22 cellular contexts compared by ENCODE assay signal in the genomic region with DNA sequence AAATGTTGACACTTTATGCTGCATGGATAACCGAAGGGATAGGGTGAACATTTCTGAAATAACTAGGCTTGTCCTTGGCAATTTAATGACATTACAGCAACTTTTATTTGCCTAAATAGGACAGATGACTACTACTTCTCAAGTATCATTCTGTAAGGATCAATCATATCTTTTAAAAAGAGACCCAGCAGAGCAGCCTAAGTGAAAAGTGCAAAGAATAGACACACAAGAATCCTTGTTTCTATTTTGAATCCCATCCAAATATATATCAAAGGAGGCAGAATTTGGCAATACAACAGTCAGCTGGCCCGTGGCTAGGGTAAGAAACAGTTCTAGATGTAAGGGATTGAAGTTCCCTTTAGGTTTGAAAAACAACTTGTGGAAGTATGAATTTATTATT.
"Had no signal": no experiment of that assay in that cellular context is flagged by ENCODE, and none has a peak within 500 bp of the region (broad histone marks: within the 10 kb centered on the region; RNA-seq: fewer than 3 reads in every experiment).

No MANE protein-coding gene starts in this region.

- FAIRE-seq: HepG2, RCC 7860 had no signal

- H3K4me3 ChIP-seq: MG63, SJSA1 had no signal

- DNase-seq: KG1, MG63, NCI-H1092, NCI-H1105 treated with DMSO at 0.1 percent for 48 hours, NCI-H1417 treated with DMSO at 0.1 percent for 48 hours, NCI-H146, NCI-H187, NCI-H2029, NCI-H2081 treated with DMSO at 0.1 percent for 48 hours, NCI-H2171 treated with DMSO at 0.1 percent for 48 hours, NCI-H226, NCI-H446, NCI-H510A, NCI-H524 treated with DMSO at 0.1 percent for 48 hours, NCI-H69, NCI-H774, Right ventricle myocardium superior, RPMI8226, SIG-M5 had no signal

- H3K27ac ChIP-seq: SJSA1 had no signal

- H3K27me3 ChIP-seq: MG63 had no signal

- H3K9me3 ChIP-seq: MG63, SJSA1 had no signal

- H3K4me1 ChIP-seq: SJSA1 had no signal

- H3K36me3 ChIP-seq: SJSA1 had no signal
